Comparison of ENCODE assay signal across 8 cellular contexts in genomic region chr11:63920870-63921417, GRCh38.
A peak's percentile ranks its signal among the peaks of the same experiment; 100 is the strongest.
DNase-seq lines count a peak whose midpoint lies in the region; ATAC-seq and TF ChIP-seq lines count a peak whose summit lies in the region.

No MANE protein-coding gene starts in this region.

- H3K36me3 ChIP-seq in ES-I3 (ENCODE audit: insufficient read depth, low read length): no peaks in the 10 kb centered on the region
- no peaks in the 10 kb centered on the region for H3K36me3 ChIP-seq in OCI-LY1 (ENCODE audit: insufficient read depth, low read length)
- no peaks in the 10 kb centered on the region for H3K36me3 ChIP-seq in neuron (ENCODE audit: insufficient read depth, low read length)

- H3K4me2 ChIP-seq in OCI-LY1 (ENCODE audit: low read length): no peak overlapping the region

- H2AFZ ChIP-seq in OCI-LY1 (ENCODE audit: low read length) (no peak overlapping the region), neuron (ENCODE audit: low read depth, low read length) (no peak overlapping the region)

- H3K9me3 ChIP-seq in ES-I3 (ENCODE audit: control insufficient read depth, insufficient read depth, low read length) (no peaks in the 10 kb centered on the region), OCI-LY1 (ENCODE audit: low read length) (no peaks in the 10 kb centered on the region), neuron (ENCODE audit: low read length) (peaks cover 1% of the 10 kb centered on the region)

- peaks cover 3% of the 10 kb centered on the region; the same call in 1 of the 2 replicates for H3K4me1 ChIP-seq in ES-I3 (ENCODE audit: insufficient read depth, low read length)
- H3K4me1 ChIP-seq in OCI-LY1 (ENCODE audit: insufficient read depth, low read length, severe bottlenecking): peaks cover 38% of the 10 kb centered on the region
- H3K4me1 ChIP-seq in neuron (ENCODE audit: insufficient read depth, low read length): peaks cover 33% of the 10 kb centered on the region

- peaks cover 4% of the 10 kb centered on the region for H3K27me3 ChIP-seq in OCI-LY1 (ENCODE audit: insufficient read depth, low read length)
- H3K27me3 ChIP-seq in neuron (ENCODE audit: insufficient read depth, low read length): no peaks in the 10 kb centered on the region

- no peaks in the 10 kb centered on the region for H4K20me1 ChIP-seq in OCI-LY1 (ENCODE audit: insufficient read depth, low read length)

- DNase-seq in ecto neural progenitor cell (ENCODE audit: low spot score): peak; percentile 77
- DNase-seq in KBM-7: no peak
- no peak for DNase-seq in pons (ENCODE audit: low spot score)

- H3K9ac ChIP-seq in ES-I3 (ENCODE audit: low read depth, low read length) (peak overlapping the region; percentile 83; the same call in 1 of the 2 replicates), OCI-LY1 (ENCODE audit: low read length) (no peak overlapping the region)

- in situ Hi-C loops in KBM-7 (cut with MboI; ENCODE audit: low pct_unique_long_range_greater_than_20kb, low sequenced_read_pairs): no loop called here

- peak; percentile 93 for TF ChIP-seq CTCF in OCI-LY1 (IDR thresholded peaks at IDR 0.05; ENCODE audit: low read length)

- H3K27ac ChIP-seq in OCI-LY1 (ENCODE audit: low read depth, low read length, poor library complexity, severe bottlenecking): no peak overlapping the region

- H3F3A ChIP-seq in OCI-LY1 (ENCODE audit: insufficient read depth, low read length): no peaks in the 10 kb centered on the region

- H3K79me2 ChIP-seq in OCI-LY1 (ENCODE audit: insufficient read depth, low read length): no peaks in the 10 kb centered on the region

- no peaks in the 10 kb centered on the region for H3K9me2 ChIP-seq in OCI-LY1 (ENCODE audit: low read depth, low read length)

- H3K4me3 ChIP-seq in OCI-LY1 (ENCODE audit: low read depth, low read length, poor library complexity, severe bottlenecking) (no peak overlapping the region), neuron (ENCODE audit: low read length) (peak overlapping the region; percentile 86)

- ATAC-seq in HG02642 (IDR thresholded peaks at IDR 0.05; ENCODE audit: poor library complexity, unreplicated experiment) (no peak), GM19351 (IDR thresholded peaks at IDR 0.05; ENCODE audit: unreplicated experiment) (no peak)
